8 cellular contexts compared by ENCODE assay signal in the genomic region with DNA sequence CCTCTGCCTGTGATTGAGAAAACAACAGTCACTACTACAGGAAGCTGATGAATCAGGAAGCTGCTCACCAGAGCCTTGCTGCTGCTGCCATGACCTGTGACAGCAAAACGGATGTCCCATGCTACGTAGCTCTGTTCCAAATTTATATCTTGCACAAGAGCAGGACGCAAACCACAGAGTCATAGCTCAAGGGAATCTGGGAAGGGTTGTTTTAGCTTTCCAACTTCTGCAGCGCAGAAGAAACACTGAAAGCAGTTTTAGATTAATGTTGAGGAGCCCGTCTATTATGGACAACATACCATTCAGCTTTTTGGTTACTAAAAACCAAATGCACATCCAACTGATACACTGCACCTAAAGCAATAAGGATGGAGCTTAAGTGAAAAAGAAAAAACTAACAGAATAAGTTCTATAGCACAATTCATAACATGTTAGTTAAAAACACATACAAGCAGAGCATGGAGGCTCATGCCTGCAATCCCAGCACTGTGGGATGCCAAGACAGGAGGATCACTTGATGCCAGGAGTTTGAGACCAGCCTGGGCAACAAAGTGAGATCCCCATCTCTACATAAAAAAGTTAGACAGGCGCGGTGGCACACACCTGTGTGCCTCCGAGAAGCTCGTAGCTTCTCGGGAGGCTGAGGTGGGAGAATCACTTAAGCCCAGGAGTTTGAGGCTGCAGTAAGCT. TPM values are rescaled to one million over a fixed set of nuclear protein-coding genes. Genes with fewer than 3 reads are reported as not detected.
A peak's percentile ranks its signal among the peaks of the same experiment; 100 is the strongest.
DNase-seq lines count a peak whose midpoint lies in the region; ATAC-seq and TF ChIP-seq lines count a peak whose summit lies in the region.

No MANE protein-coding gene starts in this region.

- no peak for TF ChIP-seq CTCF in natural killer cell (IDR thresholded peaks at IDR 0.05)

- H3K36me3 Mint-ChIP-seq in activated CD4-positive, alpha-beta T cell treated with anti-CD3 and anti-CD28 coated beads, Interleukin-2, amount 10 ng/mL, durations not matched to agents 7 days and 5 days (ENCODE audit: low read depth), result peaks cover 16% of the 10 kb centered on the region
- H3K36me3 Mint-ChIP-seq in natural killer cell, result no peaks in the 10 kb centered on the region

- intact Hi-C loops in natural killer cell (cut with micrococcal nuclease), result no loop called here

- H3K9me3 Mint-ChIP-seq in activated CD4-positive, alpha-beta T cell treated with anti-CD3 and anti-CD28 coated beads, Interleukin-2, amount 10 ng/mL, durations not matched to agents 7 days and 5 days, result peaks cover 11% of the 10 kb centered on the region
- no peaks in the 10 kb centered on the region for H3K9me3 Mint-ChIP-seq in natural killer cell

- H3K4me3 Mint-ChIP-seq in activated CD4-positive, alpha-beta T cell treated with anti-CD3 and anti-CD28 coated beads, Interleukin-2, amount 10 ng/mL, durations not matched to agents 7 days and 5 days, result peak overlapping the region; percentile 25
- H3K4me3 Mint-ChIP-seq in natural killer cell, result peak overlapping the region; percentile 70

- POLR2A ChIA-PET in activated CD4-positive, alpha-beta T cell treated with anti-CD3 and anti-CD28 coated beads, Interleukin-2, amount 10 ng/mL, durations not matched to agents 7 days and 5 days (lab: Charles Lee), result no interaction called here

- peak overlapping the region; percentile 93 for H3K27ac Mint-ChIP-seq in activated CD4-positive, alpha-beta T cell treated with anti-CD3 and anti-CD28 coated beads, Interleukin-2, amount 10 ng/mL, durations not matched to agents 7 days and 5 days
- H3K27ac Mint-ChIP-seq in natural killer cell, result peak overlapping the region; percentile 77 to 78

- CTCF ChIA-PET in activated CD4-positive, alpha-beta T cell treated with anti-CD3 and anti-CD28 coated beads, Interleukin-2, amount 10 ng/mL, durations not matched to agents 7 days and 5 days (lab: Charles Lee), result interaction anchor here (0.6 to 1.8 kb wide), 5 partner anchors 11 to 807 kb away, joined by 3 to 11 read pairs (median 3); no protein-coding TSS in a partner anchor

- peak; percentile 78 for DNase-seq in Ammon's horn (ENCODE audit: low spot score)
- peak; percentile 93 for DNase-seq in LHCN-M2 (ENCODE audit: low read depth)
- peak; percentile 68 for DNase-seq in activated CD4-positive, alpha-beta T cell treated with anti-CD3 and anti-CD28 coated beads, Interleukin-2, amount 10 ng/mL, durations not matched to agents 7 days and 5 days
- DNase-seq in natural killer cell, result no peak
- peak; percentile 79 for DNase-seq in ureter (ENCODE audit: low spot score)
- DNase-seq in NCI-H2081 (lab: John Stamatoyannopoulos, UW), result no peak
- no peak for DNase-seq in NCI-H1048 (lab: John Stamatoyannopoulos, UW)

- peak; percentile 84 for ATAC-seq in esophagus mucosa
- ATAC-seq in natural killer cell, result peak; percentile 89 to 98 (median 95)

- H3K4me1 Mint-ChIP-seq in activated CD4-positive, alpha-beta T cell treated with anti-CD3 and anti-CD28 coated beads, Interleukin-2, amount 10 ng/mL, durations not matched to agents 7 days and 5 days, result peaks cover 21% of the 10 kb centered on the region
- H3K4me1 Mint-ChIP-seq in natural killer cell, result peaks cover 11 to 13% of the 10 kb centered on the region in 2 donors

- H3K27me3 Mint-ChIP-seq in activated CD4-positive, alpha-beta T cell treated with anti-CD3 and anti-CD28 coated beads, Interleukin-2, amount 10 ng/mL, durations not matched to agents 7 days and 5 days, result no peaks in the 10 kb centered on the region
- H3K27me3 Mint-ChIP-seq in natural killer cell (ENCODE audit: low read depth in 2 of 2), result peaks cover 0 to 4% of the 10 kb centered on the region in 2 donors

RNA-seq across cellular contexts. Expression of a gene that starts 1.7 kb away (rescaled TPM):
- total RNA-seq in LHCN-M2 (2014; rRNA removed) (not detected in 2 replicates), esophagus mucosa (not detected), natural killer cell (not detected), ureter (not detected)
- not detected for polyA plus RNA-seq in LHCN-M2 (2012)
- not detected for total RNA-seq in activated CD4-positive, alpha-beta T cell treated with anti-CD3 and anti-CD28 coated beads, Interleukin-2, amount 10 ng/mL, durations not matched to agents 7 days and 5 days

RNA-seq across cellular contexts. Expression of a gene that starts 21.1 kb away (rescaled TPM):
- total RNA-seq in LHCN-M2 (2014; rRNA removed) (1.5 and 2.6 TPM in 2 replicates), esophagus mucosa (4.9 TPM), natural killer cell (under 1 TPM in 1 of 3 donors, not detected in 2; 0.57 TPM), ureter (46.8 TPM)
- polyA plus RNA-seq in LHCN-M2 (2012), result 1.7 TPM
- not detected for total RNA-seq in activated CD4-positive, alpha-beta T cell treated with anti-CD3 and anti-CD28 coated beads, Interleukin-2, amount 10 ng/mL, durations not matched to agents 7 days and 5 days

RNA-seq across cellular contexts. Expression of a gene that starts 37.6 kb away (rescaled TPM):
- total RNA-seq in LHCN-M2 (2014; rRNA removed) (0.13 and 0.17 TPM in 2 replicates), esophagus mucosa (0.16 TPM), natural killer cell (1 to 10 TPM; 1.4 to 1.6 (median 1.5) TPM), ureter (0.91 TPM)
- polyA plus RNA-seq in LHCN-M2 (2012), result 0.12 TPM
- under 1 TPM; 0.17 to 0.19 TPM for total RNA-seq in activated CD4-positive, alpha-beta T cell treated with anti-CD3 and anti-CD28 coated beads, Interleukin-2, amount 10 ng/mL, durations not matched to agents 7 days and 5 days

Comparison
In these comparisons a context has a peak if more than half of its experiments do, and no peak if none do; other contexts are left out.
1. DNase-seq: peak in Ammon's horn (single experiment), LHCN-M2 (single experiment), activated CD4-positive, alpha-beta T cell treated with anti-CD3 and anti-CD28 coated beads, Interleukin-2, amount 10 ng/mL, durations not matched to agents 7 days and 5 days (single experiment) and ureter (single experiment); none in natural killer cell (single experiment), NCI-H2081 (0 of 2) and NCI-H1048 (single experiment).